Comparison of ENCODE assay signal across 12 cellular contexts in genomic region chr20:50799890-50800550, GRCh38. TPM values are rescaled to one million over a fixed set of nuclear protein-coding genes. Genes with fewer than 3 reads are reported as not detected.
DNase-seq lines count a peak whose midpoint lies in the region; ATAC-seq, FAIRE-seq and TF ChIP-seq lines count a peak whose summit lies in the region.
"Had no signal": no experiment of that assay in that cellular context is flagged by ENCODE, and none has a peak within 500 bp of the region (broad histone marks: within the 10 kb centered on the region; RNA-seq: fewer than 3 reads in every experiment).

No MANE protein-coding gene starts in this region.

- FAIRE-seq in GM18507 (lab: Jason Lieb, UNC): peak; percentile 86

- H3K23ac ChIP-seq in mesenchymal stem cell (ENCODE audit: low read length in 2 of 2): no peak overlapping the region

- TF ChIP-seq CTCF in right lobe of liver (IDR thresholded peaks at IDR 0.05): no peak

- H4K8ac ChIP-seq in mesenchymal stem cell (ENCODE audit: low read length): no peak overlapping the region

- no peak overlapping the region for H3K4me3 ChIP-seq in mesenchymal stem cell (ENCODE audit: insufficient read depth in 1 of 2, low read depth in 1 of 2, low read length in 2 of 2)
- H3K4me3 ChIP-seq in right lobe of liver: no peak overlapping the region
- H3K4me3 ChIP-seq: SJCRH30 had no signal

- intact Hi-C loops in right lobe of liver (cut with DNase I): loop anchor here in 1 of 2 donors (10.0 kb wide), 1 partner anchor 165 kb away; no protein-coding TSS in a partner anchor

- no peaks in the 10 kb centered on the region for H3K36me3 ChIP-seq in mesenchymal stem cell (ENCODE audit: control insufficient read depth in 1 of 2, insufficient read depth in 2 of 2, low read depth in 1 of 2, low read length in 2 of 2)
- no peaks in the 10 kb centered on the region for H3K36me3 ChIP-seq in right lobe of liver
- H3K36me3 ChIP-seq: SJCRH30 had no signal

- no peak overlapping the region for H3K18ac ChIP-seq in mesenchymal stem cell (ENCODE audit: low read depth in 1 of 2, low read length in 2 of 2)

- no peak overlapping the region for H2AFZ ChIP-seq in mesenchymal stem cell (ENCODE audit: low read depth, low read length)

- H3K27me3 ChIP-seq in mesenchymal stem cell (ENCODE audit: control insufficient read depth in 1 of 2, insufficient read depth in 1 of 2, low read length in 2 of 2) (no peaks in the 10 kb centered on the region), right lobe of liver (no peaks in the 10 kb centered on the region)

- H2AK5ac ChIP-seq in mesenchymal stem cell (ENCODE audit: low read length, severe bottlenecking): peak overlapping the region; percentile 51

- peaks cover 17% of the 10 kb centered on the region for H3K79me1 ChIP-seq in mesenchymal stem cell (replicated peaks; ENCODE audit: low read length, poor library complexity, severe bottlenecking)

- no peak overlapping the region for H2BK15ac ChIP-seq in mesenchymal stem cell (ENCODE audit: low read depth, poor library complexity, severe bottlenecking)

- no peak overlapping the region for H3K4me2 ChIP-seq in mesenchymal stem cell (ENCODE audit: low read length, poor library complexity, severe bottlenecking)

- H2BK12ac ChIP-seq in mesenchymal stem cell (ENCODE audit: low read length in 2 of 2): no peak overlapping the region

- H3K9me3 ChIP-seq in mesenchymal stem cell (ENCODE audit: control insufficient read depth, low read length) (no peaks in the 10 kb centered on the region), right lobe of liver (no peaks in the 10 kb centered on the region)
- H3K9me3 ChIP-seq: SJCRH30 had no signal

- H3K27ac ChIP-seq in mesenchymal stem cell (ENCODE audit: low read length, poor library complexity, severe bottlenecking) (no peak overlapping the region), right lobe of liver (no peak overlapping the region)
- H3K27ac ChIP-seq: SJCRH30 had no signal

- no peak overlapping the region for H3K14ac ChIP-seq in mesenchymal stem cell (ENCODE audit: low read length in 2 of 2)

- H2BK5ac ChIP-seq in mesenchymal stem cell (ENCODE audit: low read depth, low read length, poor library complexity, severe bottlenecking): no peak overlapping the region

- H3K4me1 ChIP-seq in mesenchymal stem cell (ENCODE audit: control insufficient read depth, insufficient read depth, low read depth, low read length) (peaks cover 7% of the 10 kb centered on the region), right lobe of liver (no peaks in the 10 kb centered on the region)

- no peak overlapping the region for H3K4ac ChIP-seq in mesenchymal stem cell (ENCODE audit: low read depth in 1 of 2, low read length in 2 of 2)

- H2BK120ac ChIP-seq in mesenchymal stem cell (ENCODE audit: low read depth, low read length): no peak overlapping the region

- WGBS in mesenchymal stem cell: 94% methylated on average over 5 of the region's 8 CpGs
- 87% methylated on average over 5 of the region's 8 CpGs for WGBS in right lobe of liver (ENCODE audit: insufficient coverage, low coverage, low lambda C conversion rate, missing lambda C conversion rate)

- TF ChIP-seq POLR2A in right lobe of liver (IDR thresholded peaks at IDR 0.05): no peak

- H4K91ac ChIP-seq in mesenchymal stem cell (ENCODE audit: low read length): no peak overlapping the region

- no peak overlapping the region for H3K9ac ChIP-seq in mesenchymal stem cell (ENCODE audit: low read length)

- no peak for DNase-seq in GM18507 (ENCODE audit: extremely low spot score, insufficient read length, low read depth)
- no peak for DNase-seq in mesenchymal stem cell
- no peak for DNase-seq in right lobe of liver
- DNase-seq in NCI-H2196 (lab: John Stamatoyannopoulos, UW; ENCODE audit: unreplicated experiment): no peak
- no peak for DNase-seq in NCI-H2081 treated with DMSO at 0.1 percent for 48 hours (lab: John Stamatoyannopoulos, UW)
- DNase-seq in ACHN: no peak
- DNase-seq: activated CD4-positive, alpha-beta T cell treated with anti-CD3 and anti-CD28 coated beads, Interleukin-2, amount 10 ng/mL, durations not matched to agents 24 days and 14 days; anterior cingulate cortex; DMS53; SJCRH30 had no signal

- ATAC-seq in GM21381 (IDR thresholded peaks at IDR 0.05; ENCODE audit: unreplicated experiment): peak; percentile 36
- peak; percentile 46 for ATAC-seq in HG03175 (IDR thresholded peaks at IDR 0.05; ENCODE audit: unreplicated experiment)
- no peak for ATAC-seq in right lobe of liver

- in situ Hi-C loops in ACHN (cut with HindIII; ENCODE audit: low pct_ligation_motif_present, low pct_unique_long_range_greater_than_20kb, low sequenced_read_pairs): no loop called here

RNA-seq across cellular contexts. Expression of gene BCAS4, which starts 5.2 kb away (rescaled TPM):
- polyA plus RNA-seq in mesenchymal stem cell (2013, experiment 1 of 2): 6.6 TPM
- polyA plus RNA-seq in mesenchymal stem cell (2013, experiment 2 of 2): 7.8 TPM
- total RNA-seq in right lobe of liver: 1 to 10 TPM in 1 of 6 experiments, under 1 TPM in 5; 0.31 to 1.4 (median 0.60) TPM

Comparison
In these comparisons a context has a peak if more than half of its experiments do, and no peak if none do; other contexts are left out.
1. ATAC-seq: peak in GM21381 (single experiment) and HG03175 (single experiment); none in right lobe of liver (0 of 4).